ENCODE assay signal across 12 cellular contexts in the genomic region with DNA sequence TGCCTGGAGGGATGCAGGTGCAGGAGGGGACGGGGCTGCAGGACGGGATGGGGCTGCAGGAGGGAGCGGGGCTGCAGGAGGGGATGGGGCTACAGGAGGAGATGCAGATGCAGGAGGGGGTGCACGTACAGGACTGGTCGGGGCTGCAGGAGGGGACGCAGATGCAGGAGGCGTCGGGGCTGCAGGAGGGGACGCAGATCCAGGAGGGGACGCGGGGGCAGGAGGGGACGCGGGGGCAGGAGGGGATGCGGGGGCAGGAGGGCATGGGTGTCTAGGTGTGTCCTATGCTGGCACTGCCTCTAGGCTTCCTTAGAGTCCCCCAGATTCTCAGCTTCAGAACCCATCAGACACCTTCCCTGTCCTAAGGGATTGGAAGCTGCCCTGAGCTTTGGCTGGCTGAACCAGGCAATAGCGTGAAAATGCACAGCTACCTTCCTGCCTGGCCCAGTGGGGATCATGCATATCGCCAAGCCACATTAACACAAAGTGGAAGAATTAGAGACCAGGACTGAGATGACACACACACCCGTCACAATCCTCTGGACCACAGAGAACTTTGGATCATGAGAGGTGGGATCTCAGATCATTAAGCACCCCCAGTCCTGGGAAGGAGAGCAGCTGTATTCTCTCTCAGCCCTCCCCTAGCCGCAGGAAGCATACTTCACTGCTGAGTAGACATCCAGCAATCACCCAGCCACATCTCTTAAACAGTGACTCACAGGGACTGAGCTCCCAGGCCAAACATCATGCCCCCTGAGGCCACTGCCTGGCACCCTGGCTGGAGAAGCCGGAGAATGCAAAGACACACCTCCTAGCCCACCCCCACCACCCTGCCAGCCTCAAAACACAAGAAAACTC.
DNase-seq lines count a peak whose midpoint lies in the region; ATAC-seq, FAIRE-seq and TF ChIP-seq lines count a peak whose summit lies in the region.
"Had no signal": no experiment of that assay in that cellular context is flagged by ENCODE, and none has a peak within 500 bp of the region (broad histone marks: within the 10 kb centered on the region; RNA-seq: fewer than 3 reads in every experiment).

No MANE protein-coding gene starts in this region.

- no peaks in the 10 kb centered on the region for H3K36me3 ChIP-seq in adipocyte (ENCODE audit: control insufficient read depth, insufficient read depth, low read length, severe bottlenecking)
- H3K36me3 ChIP-seq in psoas muscle (ENCODE audit: insufficient read depth in 1 of 2, low read depth in 1 of 2): no peaks in the 10 kb centered on the region
- H3K36me3 ChIP-seq: upper lobe of left lung had no signal

- intact Hi-C loops in psoas muscle (cut with DNase I): loop anchor here (10.0 kb wide), 3 partner anchors 128 to 508 kb away; no protein-coding TSS in a partner anchor

- TF ChIP-seq CTCF in psoas muscle (IDR thresholded peaks at IDR 0.05) (no peak), D721Med (IDR thresholded peaks at IDR 0.05; ENCODE audit: insufficient read depth, missing control alignments) (no peak)

- no peak overlapping the region for H3K27ac ChIP-seq in psoas muscle
- H3K27ac ChIP-seq: left ventricle myocardium inferior, upper lobe of left lung had no signal

- H3K4me3 ChIP-seq in adipocyte (ENCODE audit: low read length): no peak overlapping the region
- no peak overlapping the region for H3K4me3 ChIP-seq in psoas muscle
- H3K4me3 ChIP-seq: left ventricle myocardium inferior, upper lobe of left lung had no signal

- no peak overlapping the region for H3K9ac ChIP-seq in adipocyte (ENCODE audit: low read length)

- WGBS in psoas muscle, 3 donors: 77 to 93% (median 89%) methylated on average over 6 to 18 of the region's 19 CpGs

- H3K9me3 ChIP-seq in adipocyte (ENCODE audit: control insufficient read depth, low read length) (no peaks in the 10 kb centered on the region), psoas muscle (no peaks in the 10 kb centered on the region)
- H3K9me3 ChIP-seq: left ventricle myocardium inferior, upper lobe of left lung had no signal

- FAIRE-seq in D721Med (lab: Jason Lieb, UNC): no peak
- FAIRE-seq: colon had no signal

- peaks cover 9% of the 10 kb centered on the region for H3K27me3 ChIP-seq in adipocyte (replicated peaks; ENCODE audit: control insufficient read depth, insufficient read depth, low read length)
- no peaks in the 10 kb centered on the region for H3K27me3 ChIP-seq in psoas muscle (ENCODE audit: insufficient read depth in 3 of 3, low read length in 2 of 3)
- H3K27me3 ChIP-seq: upper lobe of left lung had no signal

- peaks cover 33% of the 10 kb centered on the region for H3K4me1 ChIP-seq in adipocyte (ENCODE audit: control insufficient read depth, insufficient read depth, low read length)
- peaks cover 4% of the 10 kb centered on the region for H3K4me1 ChIP-seq in psoas muscle

- DNase-seq in 8988T (peak; percentile 92), H4 (ENCODE audit: low spot score) (peak; percentile 92), adipocyte (ENCODE audit: low read depth) (peak; percentile 73), iPS-NIHi7 (ENCODE audit: extremely low spot score) (peak; percentile 42), psoas muscle (no peak), D721Med (ENCODE audit: insufficient read length, low spot score) (no peak), NCI-H1436 treated with DMSO at 0.1 percent for 48 hours (lab: John Stamatoyannopoulos, UW) (no peak)
- no peak for DNase-seq in effector CD4-positive, alpha-beta T cell
- DNase-seq: activated CD4-positive, alpha-beta T cell treated with anti-CD3 and anti-CD28 coated beads, Interleukin-2, amount 10 ng/mL, durations not matched to agents 24 days and 14 days; left ventricle myocardium inferior had no signal

- ATAC-seq in psoas muscle: no peak

Comparison
In these comparisons a context has a peak if more than half of its experiments do, and no peak if none do; other contexts are left out.
1. DNase-seq: peak in 8988T (single experiment), H4 (single experiment), adipocyte (single experiment) and iPS-NIHi7 (single experiment); none in psoas muscle (0 of 2), D721Med (single experiment), NCI-H1436 treated with DMSO at 0.1 percent for 48 hours (single experiment) and effector CD4-positive, alpha-beta T cell (single experiment).